In genomic region chr17:6712058-6712853, GRCh38 we compare ENCODE assay signal across 1 cellular context.
A peak's percentile ranks its signal among the peaks of the same experiment; 100 is the strongest.
TF ChIP-seq lines count a peak whose summit lies in the region.

No MANE protein-coding gene starts in this region.

TF ChIP-seq in HepG2, 621 proteins besides CTCF, POLR2A, EP300 and RAD21 (continued from another document and continues in another):
- no peak for TF ChIP-seq DBP (CRISPR knock-in tag; IDR thresholded peaks at IDR 0.05; ENCODE audit: not compliant biosample characterization)
- no peak for TF ChIP-seq ZNF549 (CRISPR knock-in tag; IDR thresholded peaks at IDR 0.05)
- TF ChIP-seq MEIS1 (CRISPR knock-in tag; IDR thresholded peaks at IDR 0.05; ENCODE audit: borderline replicate concordance), result no peak
- TF ChIP-seq ATRX (CRISPR knock-in tag; IDR thresholded peaks at IDR 0.05; ENCODE audit: borderline replicate concordance), result no peak
- no peak; the same call in 1 of the 2 replicates for TF ChIP-seq ARNTL (CRISPR knock-in tag; IDR thresholded peaks at IDR 0.05)
- TF ChIP-seq ZNF382 (CRISPR knock-in tag; IDR thresholded peaks at IDR 0.05; ENCODE audit: borderline replicate concordance), result no peak
- TF ChIP-seq PLRG1 (conservative IDR thresholded peaks at IDR 0.05), result no peak
- TF ChIP-seq EED (CRISPR knock-in tag; IDR thresholded peaks at IDR 0.05), result no peak
- TF ChIP-seq ZNF883 (CRISPR knock-in tag; IDR thresholded peaks at IDR 0.05; ENCODE audit: not compliant biosample characterization), result peak; percentile 20
- 0 out of 2 replicates have a peak, but pooled peaks have one; percentile 40 for TF ChIP-seq ZBTB10 (CRISPR knock-in tag; IDR thresholded peaks at IDR 0.05; ENCODE audit: borderline replicate concordance)
- TF ChIP-seq ATAD3A (CRISPR knock-in tag; IDR thresholded peaks at IDR 0.05), result no peak
- peak; percentile 94 for TF ChIP-seq PAF1 (CRISPR knock-in tag; IDR thresholded peaks at IDR 0.05)
- TF ChIP-seq ATF7-NPFF (CRISPR knock-in tag; IDR thresholded peaks at IDR 0.05; ENCODE audit: low read depth), result no peak
- TF ChIP-seq ZNF605 (CRISPR knock-in tag; IDR thresholded peaks at IDR 0.05), result no peak
- no peak for TF ChIP-seq ZBTB37 (CRISPR knock-in tag; IDR thresholded peaks at IDR 0.05)
- TF ChIP-seq CCAR2 (optimal IDR thresholded peaks at IDR 0.05; ENCODE audit: low read depth, low read length), result no peak
- no peak; the same call in 1 of the 2 replicates for TF ChIP-seq RARG (CRISPR knock-in tag; IDR thresholded peaks at IDR 0.05; ENCODE audit: low read depth)
- 0 out of 2 replicates have a peak, but pooled peaks have one; percentile 67 for TF ChIP-seq ZNF720 (CRISPR knock-in tag; IDR thresholded peaks at IDR 0.05)
- TF ChIP-seq CERS6 (CRISPR knock-in tag; IDR thresholded peaks at IDR 0.05), result no peak
- TF ChIP-seq ZNF292 (CRISPR knock-in tag; IDR thresholded peaks at IDR 0.05; ENCODE audit: borderline replicate concordance, low read depth), result peak; percentile 13; the same call in 1 of the 2 replicates
- no peak for TF ChIP-seq SPEN (CRISPR knock-in tag; IDR thresholded peaks at IDR 0.05; ENCODE audit: low read depth)
- no peak for TF ChIP-seq FOXA1 (IDR thresholded peaks at IDR 0.05)
- TF ChIP-seq FOXA1 (CRISPR knock-in tag; IDR thresholded peaks at IDR 0.05), result 0 out of 2 replicates have a peak, but pooled peaks have one; percentile 9
- TF ChIP-seq ZBTB42 (CRISPR knock-in tag; IDR thresholded peaks at IDR 0.05), result no peak
- TF ChIP-seq CENPT (CRISPR knock-in tag; IDR thresholded peaks at IDR 0.05; ENCODE audit: low read depth), result no peak
- peak; percentile 33 for TF ChIP-seq HNF4A (CRISPR knock-in tag; IDR thresholded peaks at IDR 0.05)
- no peak for TF ChIP-seq ZNF256 (CRISPR knock-in tag; conservative IDR thresholded peaks at IDR 0.05)
- no peak for TF ChIP-seq ZNF652 (CRISPR knock-in tag; IDR thresholded peaks at IDR 0.05; ENCODE audit: borderline replicate concordance, low read depth)
- TF ChIP-seq SMARCE1 (IDR thresholded peaks at IDR 0.05; ENCODE audit: borderline replicate concordance), result no peak
- no peak for TF ChIP-seq ZBTB4 (CRISPR knock-in tag; IDR thresholded peaks at IDR 0.05; ENCODE audit: borderline replicate concordance)
- peak; percentile 81; the same call in 1 of the 2 replicates for TF ChIP-seq ZNF337 (CRISPR knock-in tag; IDR thresholded peaks at IDR 0.05; ENCODE audit: borderline replicate concordance, low read depth)
- TF ChIP-seq ATM (IDR thresholded peaks at IDR 0.05; ENCODE audit: borderline replicate concordance), result no peak
- no peak for TF ChIP-seq ZNF207 (IDR thresholded peaks at IDR 0.05; ENCODE audit: borderline replicate concordance)
- TF ChIP-seq ZKSCAN1 (IDR thresholded peaks at IDR 0.05; ENCODE audit: low read length), result no peak
- no peak for TF ChIP-seq TRIM22 (IDR thresholded peaks at IDR 0.05)
- TF ChIP-seq ZNF18 (CRISPR knock-in tag; IDR thresholded peaks at IDR 0.05; ENCODE audit: insufficient replicate concordance), result no peak
- no peak; the same call in 1 of the 2 replicates for TF ChIP-seq FOXO1 (CRISPR knock-in tag; IDR thresholded peaks at IDR 0.05)
- TF ChIP-seq FOXK2 (IDR thresholded peaks at IDR 0.05), result no peak
- peak; percentile 27; the same call in 1 of the 2 replicates for TF ChIP-seq RARA (CRISPR knock-in tag; IDR thresholded peaks at IDR 0.05)
- no peak for TF ChIP-seq NFE2 (CRISPR knock-in tag; IDR thresholded peaks at IDR 0.05)
- 0 out of 2 replicates have a peak, but pooled peaks have one; percentile 17 for TF ChIP-seq ISX (CRISPR knock-in tag; conservative IDR thresholded peaks at IDR 0.05)
- TF ChIP-seq ZIK1 (CRISPR knock-in tag; IDR thresholded peaks at IDR 0.05; ENCODE audit: borderline replicate concordance, low read depth), result peak; percentile 20; the same call in 1 of the 2 replicates
- TF ChIP-seq ZNF776 (CRISPR knock-in tag; IDR thresholded peaks at IDR 0.05), result no peak
- TF ChIP-seq RFXANK (CRISPR knock-in tag; IDR thresholded peaks at IDR 0.05), result no peak
- no peak for TF ChIP-seq ZNF841 (CRISPR knock-in tag; IDR thresholded peaks at IDR 0.05; ENCODE audit: borderline replicate concordance)
- no peak for TF ChIP-seq ZNF569 (CRISPR knock-in tag; IDR thresholded peaks at IDR 0.05; ENCODE audit: borderline replicate concordance)
- TF ChIP-seq DRAP1 (CRISPR knock-in tag; IDR thresholded peaks at IDR 0.05), result 0 out of 2 replicates have a peak, but pooled peaks have one; percentile 3
- no peak for TF ChIP-seq CENPBD1 (CRISPR knock-in tag; IDR thresholded peaks at IDR 0.05; ENCODE audit: borderline replicate concordance, low read depth)
- TF ChIP-seq MLXIP (CRISPR knock-in tag; IDR thresholded peaks at IDR 0.05; ENCODE audit: borderline replicate concordance), result no peak
- TF ChIP-seq ZMYM4 (CRISPR knock-in tag; IDR thresholded peaks at IDR 0.05), result no peak; the same call in 1 of the 2 replicates
- no peak for TF ChIP-seq CREB1 (IDR thresholded peaks at IDR 0.05)
- TF ChIP-seq CREB1 (CRISPR knock-in tag; IDR thresholded peaks at IDR 0.05), result no peak
- no peak for TF ChIP-seq TBP (CRISPR knock-in tag; IDR thresholded peaks at IDR 0.05)
